In genomic region chr5:132023258-132024116, GRCh38 we compare ENCODE assay signal across 20 cellular contexts. TPM values are rescaled to one million over a fixed set of nuclear protein-coding genes. Genes with fewer than 3 reads are reported as not detected.
DNase-seq lines count a peak whose midpoint lies in the region; ATAC-seq and TF ChIP-seq lines count a peak whose summit lies in the region.
"Had no signal": no experiment of that assay in that cellular context is flagged by ENCODE, and none has a peak within 500 bp of the region (broad histone marks: within the 10 kb centered on the region; RNA-seq: fewer than 3 reads in every experiment).

No MANE protein-coding gene starts in this region.

- no peak for ATAC-seq in activated T-cell treated with anti-CD3 and anti-CD28 coated beads, Interleukin-2, amount 50 U/mL, for 72 hours (replicated peaks in 1 of 2)
- ATAC-seq in gastroesophageal sphincter (no peak), HG03460 (IDR thresholded peaks at IDR 0.05; ENCODE audit: unreplicated experiment) (no peak)

- H3K9me3 ChIP-seq in ovary (no peaks in the 10 kb centered on the region), gastroesophageal sphincter (no peaks in the 10 kb centered on the region)

- no peak overlapping the region for H3K4me3 ChIP-seq in ovary
- no peak overlapping the region for H3K4me3 ChIP-seq in gastroesophageal sphincter

- H3K9me3 Mint-ChIP-seq in activated T-cell treated with anti-CD3 and anti-CD28 coated beads, Interleukin-2, amount 50 U/mL, for 72 hours = no peaks in the 10 kb centered on the region
- no peaks in the 10 kb centered on the region for H3K9me3 Mint-ChIP-seq in activated T-helper 1 cell treated with anti-CD3 and anti-CD28 coated beads, Interleukin-12 subunit alpha, Interleukin-12 subunit beta, Interleukin-2, Interleukin-4 antibody, amounts not matched to agents 30 ng/mL and 10 ng/mL and 1 ng/mL, durations not matched to agents 14 hours and 24 hours and 36 hours
- H3K9me3 Mint-ChIP-seq: CD14-positive monocyte had no signal

- TF ChIP-seq EP300 in ovary (IDR thresholded peaks at IDR 0.05) (no peak), gastroesophageal sphincter (IDR thresholded peaks at IDR 0.05) (no peak)

- H3K4me1 ChIP-seq in ovary (ENCODE audit: insufficient read depth) (no peaks in the 10 kb centered on the region), gastroesophageal sphincter (no peaks in the 10 kb centered on the region)

- peak overlapping the region; percentile 5 for H3K27ac Mint-ChIP-seq in activated T-cell treated with anti-CD3 and anti-CD28 coated beads, Interleukin-2, amount 50 U/mL, for 72 hours
- no peak overlapping the region for H3K27ac Mint-ChIP-seq in activated T-helper 1 cell treated with anti-CD3 and anti-CD28 coated beads, Interleukin-12 subunit alpha, Interleukin-12 subunit beta, Interleukin-2, Interleukin-4 antibody, amounts not matched to agents 30 ng/mL and 10 ng/mL and 1 ng/mL, durations not matched to agents 14 hours and 24 hours and 36 hours
- H3K27ac Mint-ChIP-seq: CD14-positive monocyte had no signal

- peak overlapping the region; percentile 30 to 35 for H3K4me3 Mint-ChIP-seq in activated T-cell treated with anti-CD3 and anti-CD28 coated beads, Interleukin-2, amount 50 U/mL, for 72 hours
- peak overlapping the region; percentile 41 for H3K4me3 Mint-ChIP-seq in activated T-helper 1 cell treated with anti-CD3 and anti-CD28 coated beads, Interleukin-12 subunit alpha, Interleukin-12 subunit beta, Interleukin-2, Interleukin-4 antibody, amounts not matched to agents 30 ng/mL and 10 ng/mL and 1 ng/mL, durations not matched to agents 14 hours and 24 hours and 36 hours
- H3K4me3 Mint-ChIP-seq: CD14-positive monocyte had no signal

- 61 to 85% (median 75%) methylated on average over 5 of the region's 5 CpGs for WGBS in ovary, 3 donors
- WGBS in gastroesophageal sphincter (ENCODE audit: low coverage in 1 of 2), 2 donors = 50 to 63% methylated on average over 2 to 4 of the region's 5 CpGs

- DNase-seq in activated T-cell treated with anti-CD3 and anti-CD28 coated beads, Interleukin-2, amount 50 U/mL, for 72 hours = no peak
- DNase-seq in activated T-cell treated with anti-CD3 and anti-CD28 coated beads, Interleukin-2, amount 50 U/mL, for 1 hour = no peak
- DNase-seq in GM20000 (ENCODE audit: low spot score) (peak; percentile 4), islet precursor cell (peak; percentile 34), ovary (no peak)
- no peak for DNase-seq in activated T-helper 1 cell treated with anti-CD3 and anti-CD28 coated beads, Interleukin-12 subunit alpha, Interleukin-12 subunit beta, Interleukin-2, Interleukin-4 antibody, amounts not matched to agents 30 ng/mL and 10 ng/mL and 1 ng/mL, durations not matched to agents 14 hours and 24 hours and 36 hours (ENCODE audit: low spot score)
- DNase-seq: AML-193, COR-L47, EL, KG1, NCI-H1048, NCI-H1436 treated with DMSO at 0.1 percent for 48 hours, NCI-H2029 treated with DMSO at 0.1 percent for 48 hours, NCI-H510A, NCI-H774 had no signal

- H3K4me1 Mint-ChIP-seq in activated T-cell treated with anti-CD3 and anti-CD28 coated beads, Interleukin-2, amount 50 U/mL, for 72 hours (ENCODE audit: low read depth) = peaks cover 40% of the 10 kb centered on the region
- peaks cover 25% of the 10 kb centered on the region for H3K4me1 Mint-ChIP-seq in activated T-helper 1 cell treated with anti-CD3 and anti-CD28 coated beads, Interleukin-12 subunit alpha, Interleukin-12 subunit beta, Interleukin-2, Interleukin-4 antibody, amounts not matched to agents 30 ng/mL and 10 ng/mL and 1 ng/mL, durations not matched to agents 14 hours and 24 hours and 36 hours (ENCODE audit: low read depth)
- H3K4me1 Mint-ChIP-seq: CD14-positive monocyte had no signal

- no peaks in the 10 kb centered on the region for H3K36me3 ChIP-seq in ovary
- no peaks in the 10 kb centered on the region for H3K36me3 ChIP-seq in gastroesophageal sphincter

- no peak for TF ChIP-seq CTCF in GM20000 (IDR thresholded peaks at IDR 0.05; ENCODE audit: extremely low read depth, missing control alignments)
- no peak for TF ChIP-seq CTCF in ovary (IDR thresholded peaks at IDR 0.05)
- TF ChIP-seq CTCF in gastroesophageal sphincter (IDR thresholded peaks at IDR 0.05) = no peak

- TF ChIP-seq POLR2A in ovary (IDR thresholded peaks at IDR 0.05) = no peak
- TF ChIP-seq POLR2A in gastroesophageal sphincter (IDR thresholded peaks at IDR 0.05) = no peak

- H3K27me3 ChIP-seq in ovary = no peaks in the 10 kb centered on the region
- peaks cover 10% of the 10 kb centered on the region for H3K27me3 ChIP-seq in gastroesophageal sphincter

- intact Hi-C loops in activated T-helper 1 cell treated with anti-CD3 and anti-CD28 coated beads, Interleukin-12 subunit alpha, Interleukin-12 subunit beta, Interleukin-2, Interleukin-4 antibody, amounts not matched to agents 30 ng/mL and 10 ng/mL and 1 ng/mL, durations not matched to agents 14 hours and 24 hours and 36 hours (cut with micrococcal nuclease) = loop anchor here (5.0 to 10.0 kb wide), 4 partner anchors 226 to 849 kb away; partner anchors contain the start of genes FNIP1 and LYRM7
- intact Hi-C loops in ovary (cut with DNase I) = no loop called here

- no peak overlapping the region for H3K27ac ChIP-seq in ovary
- no peak overlapping the region for H3K27ac ChIP-seq in gastroesophageal sphincter
- H3K27ac ChIP-seq: RWPE1 had no signal

- H3K36me3 Mint-ChIP-seq in activated T-cell treated with anti-CD3 and anti-CD28 coated beads, Interleukin-2, amount 50 U/mL, for 72 hours (ENCODE audit: insufficient read depth in 2 of 2) = peaks cover 0 to 1% of the 10 kb centered on the region in 2 donors
- H3K36me3 Mint-ChIP-seq in activated T-helper 1 cell treated with anti-CD3 and anti-CD28 coated beads, Interleukin-12 subunit alpha, Interleukin-12 subunit beta, Interleukin-2, Interleukin-4 antibody, amounts not matched to agents 30 ng/mL and 10 ng/mL and 1 ng/mL, durations not matched to agents 14 hours and 24 hours and 36 hours (ENCODE audit: low read depth) = no peaks in the 10 kb centered on the region
- H3K36me3 Mint-ChIP-seq: CD14-positive monocyte had no signal

- H3K27me3 Mint-ChIP-seq in activated T-cell treated with anti-CD3 and anti-CD28 coated beads, Interleukin-2, amount 50 U/mL, for 72 hours (ENCODE audit: low read depth) = peaks cover 26% of the 10 kb centered on the region
- peaks cover 19% of the 10 kb centered on the region for H3K27me3 Mint-ChIP-seq in activated T-helper 1 cell treated with anti-CD3 and anti-CD28 coated beads, Interleukin-12 subunit alpha, Interleukin-12 subunit beta, Interleukin-2, Interleukin-4 antibody, amounts not matched to agents 30 ng/mL and 10 ng/mL and 1 ng/mL, durations not matched to agents 14 hours and 24 hours and 36 hours (ENCODE audit: insufficient read depth)

RNA-seq across cellular contexts. Expression of gene ACSL6, which starts 12.0 kb away (rescaled TPM):
- 1 to 10 TPM; 5.9 to 8.2 TPM for total RNA-seq in activated T-cell treated with anti-CD3 and anti-CD28 coated beads, Interleukin-2, amount 50 U/mL, for 72 hours
- total RNA-seq in activated T-helper 1 cell treated with anti-CD3 and anti-CD28 coated beads, Interleukin-12 subunit alpha, Interleukin-12 subunit beta, Interleukin-2, Interleukin-4 antibody, amounts not matched to agents 30 ng/mL and 10 ng/mL and 1 ng/mL, durations not matched to agents 14 hours and 24 hours and 36 hours = 48.1 and 50.6 TPM in 2 replicates
- under 1 TPM in 6 of 7 donors, not detected in 1; 0.07 to 0.34 (median 0.22) TPM for total RNA-seq in ovary
- polyA plus RNA-seq in ovary = under 1 TPM; 0.17 to 0.65 TPM
- 1 to 10 TPM; 1.3 to 3.6 (median 2.6) TPM for total RNA-seq in gastroesophageal sphincter

RNA-seq across cellular contexts. Expression of gene IL3, which starts 37.0 kb away (rescaled TPM):
- total RNA-seq in activated T-cell treated with anti-CD3 and anti-CD28 coated beads, Interleukin-2, amount 50 U/mL, for 72 hours = 1 to 10 TPM; 6.2 to 8.9 TPM
- 94.6 and 98.5 TPM in 2 replicates for total RNA-seq in activated T-helper 1 cell treated with anti-CD3 and anti-CD28 coated beads, Interleukin-12 subunit alpha, Interleukin-12 subunit beta, Interleukin-2, Interleukin-4 antibody, amounts not matched to agents 30 ng/mL and 10 ng/mL and 1 ng/mL, durations not matched to agents 14 hours and 24 hours and 36 hours
- total RNA-seq in ovary (not detected), gastroesophageal sphincter (not detected)
- polyA plus RNA-seq in ovary = not detected
- total RNA-seq: H1 had no signal
- polyA plus RNA-seq: CD14-positive monocyte, H1 had no signal

RNA-seq across cellular contexts. Expression of gene CSF2, which starts 50.1 kb away (rescaled TPM):
- total RNA-seq in activated T-cell treated with anti-CD3 and anti-CD28 coated beads, Interleukin-2, amount 50 U/mL, for 72 hours = 10 to 100 TPM; 31.1 to 50.7 TPM
- 1,648 and 1,678 TPM in 2 replicates for total RNA-seq in activated T-helper 1 cell treated with anti-CD3 and anti-CD28 coated beads, Interleukin-12 subunit alpha, Interleukin-12 subunit beta, Interleukin-2, Interleukin-4 antibody, amounts not matched to agents 30 ng/mL and 10 ng/mL and 1 ng/mL, durations not matched to agents 14 hours and 24 hours and 36 hours
- under 1 TPM in 1 of 7 donors, not detected in 6; 0.28 TPM for total RNA-seq in ovary
- polyA plus RNA-seq in ovary = not detected
- total RNA-seq in gastroesophageal sphincter = 1 to 10 TPM in 1 of 4 donors, not detected in 3; 1.1 TPM
- total RNA-seq: H1 had no signal
- polyA plus RNA-seq: CD14-positive monocyte, H1 had no signal

Comparison
In these comparisons a context has a peak if more than half of its experiments do, and no peak if none do; other contexts are left out.
1. DNase-seq: peak in GM20000 (single experiment) and islet precursor cell (single experiment); none in activated T-cell treated with anti-CD3 and anti-CD28 coated beads, Interleukin-2, amount 50 U/mL, for 72 hours (0 of 2), activated T-cell treated with anti-CD3 and anti-CD28 coated beads, Interleukin-2, amount 50 U/mL, for 1 hour (single experiment), activated T-helper 1 cell treated with anti-CD3 and anti-CD28 coated beads, Interleukin-12 subunit alpha, Interleukin-12 subunit beta, Interleukin-2, Interleukin-4 antibody, amounts not matched to agents 30 ng/mL and 10 ng/mL and 1 ng/mL, durations not matched to agents 14 hours and 24 hours and 36 hours (single experiment) and ovary (0 of 5).
2. RNA of gene CSF2, which starts 50.1 kb away (total RNA-seq): 1,648 to 1,678 TPM in activated T-helper 1 cell treated with anti-CD3 and anti-CD28 coated beads, Interleukin-12 subunit alpha, Interleukin-12 subunit beta, Interleukin-2, Interleukin-4 antibody, amounts not matched to agents 30 ng/mL and 10 ng/mL and 1 ng/mL, durations not matched to agents 14 hours and 24 hours and 36 hours; 31.1 to 50.7 TPM in activated T-cell treated with anti-CD3 and anti-CD28 coated beads, Interleukin-2, amount 50 U/mL, for 72 hours, 0.28 TPM in ovary and 1.1 TPM in gastroesophageal sphincter; every median in the first group is over 10 times any median in the second.